Comparison of ENCODE assay signal across 10 cellular contexts in the genomic region with DNA sequence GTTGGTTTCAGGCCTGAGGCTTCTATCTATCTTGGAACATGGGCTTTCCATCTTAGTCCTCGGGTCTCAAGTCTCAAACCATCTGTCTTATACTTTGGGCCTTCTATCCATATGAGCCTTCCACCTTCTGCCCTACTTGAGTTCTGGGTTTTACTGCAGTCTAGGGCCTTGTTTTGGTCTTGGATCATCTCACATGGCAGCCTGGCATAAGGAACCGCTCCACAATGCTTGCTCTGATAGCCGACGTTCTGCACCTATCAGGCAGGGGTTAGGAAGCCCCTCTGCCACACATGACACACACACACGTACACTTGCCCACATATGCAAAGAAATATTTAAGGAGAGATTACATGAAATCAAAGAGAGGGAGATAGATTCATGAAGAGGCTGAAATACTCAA. TPM values are rescaled to one million over a fixed set of nuclear protein-coding genes. Genes with fewer than 3 reads are reported as not detected.
"Had no signal": no experiment of that assay in that cellular context is flagged by ENCODE, and none has a peak within 500 bp of the region (broad histone marks: within the 10 kb centered on the region; RNA-seq: fewer than 3 reads in every experiment).

No MANE protein-coding gene starts in this region.

- DNase-seq: GM23248, GOT3, H7, H9, HCEC 1CT, HFFc6 had no signal

- H3K9me3 Mint-ChIP-seq: GM23338, H9, HFFc6 had no signal

- H3K4me2 ChIP-seq: GM23338 had no signal

- H3K9me3 ChIP-seq: HAP-1 had no signal

- H3K4me3 Mint-ChIP-seq: GM23338, H9, HFFc6 had no signal

- H3K27ac Mint-ChIP-seq: GM23338, H9, HFFc6 had no signal

- H2AFZ ChIP-seq: GM23248, GM23338 had no signal

- H3K27ac ChIP-seq: GM23248 had no signal

- H3K4me1 ChIP-seq: HAP-1 had no signal

- H3K36me3 ChIP-seq: HAP-1 had no signal

- ATAC-seq: GM23338, HCT116 had no signal

- H3K9ac ChIP-seq: GM23248 had no signal

- H3K4me3 ChIP-seq: GM23248, GM23338, HAP-1 had no signal

- H3K4me1 Mint-ChIP-seq: GM23338 had no signal

RNA-seq across cellular contexts. Expression of a gene that starts 25.5 kb away (rescaled TPM):
- total RNA-seq: GM23248, H4, H7, HFFc6 had no signal
- polyA plus RNA-seq: GM23248 had no signal
